Comparison of ENCODE assay signal across 2 cellular contexts in genomic region chr16:75025766-75026165, GRCh38.
TF ChIP-seq lines count a peak whose summit lies in the region.

No MANE protein-coding gene starts in this region.

TF ChIP-seq in IMR-90, 13 proteins besides CTCF, POLR2A, EP300 and RAD21:
- TF ChIP-seq USF2 (IDR thresholded peaks at IDR 0.05; ENCODE audit: low read depth, low read length) = no peak
- TF ChIP-seq FOS (IDR thresholded peaks at IDR 0.05; ENCODE audit: low read depth, low read length) = no peak
- TF ChIP-seq RFX5 (IDR thresholded peaks at IDR 0.05; ENCODE audit: low read depth, low read length) = no peak
- no peak for TF ChIP-seq SMC3 (IDR thresholded peaks at IDR 0.05; ENCODE audit: low read depth, low read length)

TF ChIP-seq in HepG2, 621 proteins besides CTCF, POLR2A, EP300 and RAD21:
- TF ChIP-seq ZC3H13 (CRISPR knock-in tag; IDR thresholded peaks at IDR 0.05) = no peak
